In genomic region chr7:91126762-91127161, GRCh38 we compare ENCODE assay signal across 24 cellular contexts.
DNase-seq lines count a peak whose midpoint lies in the region; ATAC-seq and TF ChIP-seq lines count a peak whose summit lies in the region.
"Had no signal": no experiment of that assay in that cellular context is flagged by ENCODE, and none has a peak within 500 bp of the region (broad histone marks: within the 10 kb centered on the region; RNA-seq: fewer than 3 reads in every experiment).

No MANE protein-coding gene starts in this region.

- no peak overlapping the region for H3K23ac ChIP-seq in mesenchymal stem cell (ENCODE audit: low read length in 2 of 2)

- POLR2A ChIA-PET in activated B cell treated with CpG ODN at 0.5 μM for 24 hours (lab: Charles Lee), result no interaction called here

- no peak overlapping the region for H3K18ac ChIP-seq in mesenchymal stem cell (ENCODE audit: low read depth in 1 of 2, low read length in 2 of 2)

- H3K27me3 ChIP-seq in mesenchymal stem cell (ENCODE audit: control insufficient read depth in 1 of 2, insufficient read depth in 1 of 2, low read length in 2 of 2) (no peaks in the 10 kb centered on the region), smooth muscle cell (ENCODE audit: low read depth) (no peaks in the 10 kb centered on the region)
- H3K27me3 ChIP-seq: MG63, ovary, right lobe of liver, tibial artery had no signal

- CTCF ChIA-PET in activated B cell treated with CpG ODN at 0.5 μM for 24 hours (lab: Charles Lee), result interaction anchor here (0.6 kb wide), 1 partner anchor 328 kb away, joined by 3 read pairs; no protein-coding TSS in a partner anchor

- ATAC-seq in activated B cell treated with CpG ODN at 0.5 μM for 24 hours (ENCODE audit: low read depth) (no peak), GM21360 (IDR thresholded peaks at IDR 0.05; ENCODE audit: unreplicated experiment) (no peak), HG02678 (IDR thresholded peaks at IDR 0.05; ENCODE audit: unreplicated experiment) (no peak)
- ATAC-seq: activated CD8-positive, alpha-beta memory T cell treated with anti-CD3 and anti-CD28 coated beads, Interleukin-2, amount 10 ng/mL, durations not matched to agents 7 days and 5 days; activated T-cell treated with anti-CD3 and anti-CD28 coated beads, Interleukin-2, amount 50 U/mL, for 72 hours; left cardiac atrium; right lobe of liver; stimulated activated naive CD8-positive, alpha-beta T cell treated with anti-CD3 and anti-CD28 coated beads, Interleukin-15, amount 100 ng/mL, for 72 hours had no signal

- H4K8ac ChIP-seq in mesenchymal stem cell (ENCODE audit: low read length), result no peak overlapping the region

- no peak overlapping the region for H2AK5ac ChIP-seq in mesenchymal stem cell (ENCODE audit: low read length, severe bottlenecking)

- no peaks in the 10 kb centered on the region for H4K20me1 ChIP-seq in smooth muscle cell (ENCODE audit: low read depth)

- H3K4me2 ChIP-seq in mesenchymal stem cell (ENCODE audit: low read length, poor library complexity, severe bottlenecking), result peak overlapping the region; percentile 6
- peak overlapping the region; percentile 78 for H3K4me2 ChIP-seq in smooth muscle cell

- no peaks in the 10 kb centered on the region for H3K79me1 ChIP-seq in mesenchymal stem cell (replicated peaks; ENCODE audit: low read length, poor library complexity, severe bottlenecking)

- no peak overlapping the region for H3K9ac ChIP-seq in mesenchymal stem cell (ENCODE audit: low read length)
- H3K9ac ChIP-seq in smooth muscle cell (ENCODE audit: low read depth), result peak overlapping the region; percentile 9

- H3K9me3 ChIP-seq in mesenchymal stem cell (ENCODE audit: control insufficient read depth, low read length) (no peaks in the 10 kb centered on the region), smooth muscle cell (replicated peaks; ENCODE audit: low read depth) (no peaks in the 10 kb centered on the region)
- H3K9me3 ChIP-seq: MG63, ovary, right lobe of liver, tibial artery had no signal

- H3K27ac ChIP-seq in mesenchymal stem cell (ENCODE audit: low read length, poor library complexity, severe bottlenecking) (no peak overlapping the region), smooth muscle cell (ENCODE audit: low read depth) (no peak overlapping the region)
- H3K27ac ChIP-seq: ovary, right lobe of liver, tibial artery had no signal

- no peaks in the 10 kb centered on the region for H3K9me3 Mint-ChIP-seq in activated B cell treated with CpG ODN at 0.5 μM for 24 hours
- H3K9me3 Mint-ChIP-seq: activated CD4-positive, alpha-beta T cell treated with anti-CD3 and anti-CD28 coated beads, Interleukin-2, amount 10 ng/mL, durations not matched to agents 7 days and 5 days; activated T-cell treated with anti-CD3 and anti-CD28 coated beads, Interleukin-2, amount 50 U/mL, for 72 hours; dendritic cell treated with granulocyte-macrophage colony-stimulating factor and Interleukin-4, amounts not matched to agents 40 ng/mL and 50 ng/mL, for 4 days; stimulated activated naive CD8-positive, alpha-beta T cell treated with anti-CD3 and anti-CD28 coated beads, Interleukin-15, amount 100 ng/mL, for 72 hours had no signal

- WGBS in mesenchymal stem cell, result 63% methylated on average over 6 of the region's 8 CpGs
- WGBS in smooth muscle cell (ENCODE audit: low lambda C conversion rate), result 53% methylated on average over 8 of the region's 8 CpGs

- no peaks in the 10 kb centered on the region for H3K27me3 Mint-ChIP-seq in activated B cell treated with CpG ODN at 0.5 μM for 24 hours
- H3K27me3 Mint-ChIP-seq: activated CD4-positive, alpha-beta T cell treated with anti-CD3 and anti-CD28 coated beads, Interleukin-2, amount 10 ng/mL, durations not matched to agents 7 days and 5 days; activated CD8-positive, alpha-beta memory T cell treated with anti-CD3 and anti-CD28 coated beads, Interleukin-2, amount 10 ng/mL, durations not matched to agents 7 days and 5 days; dendritic cell treated with granulocyte-macrophage colony-stimulating factor and Interleukin-4, amounts not matched to agents 40 ng/mL and 50 ng/mL, for 4 days had no signal

- no peak overlapping the region for H2AFZ ChIP-seq in mesenchymal stem cell (ENCODE audit: low read depth, low read length)
- no peak overlapping the region for H2AFZ ChIP-seq in smooth muscle cell (ENCODE audit: low read depth)

- H3K36me3 ChIP-seq in mesenchymal stem cell (ENCODE audit: control insufficient read depth in 1 of 2, insufficient read depth in 2 of 2, low read depth in 1 of 2, low read length in 2 of 2) (peaks cover 0 to 11% of the 10 kb centered on the region in 2 experiments), smooth muscle cell (ENCODE audit: low read depth) (no peaks in the 10 kb centered on the region)
- H3K36me3 ChIP-seq: MG63, ovary, right lobe of liver had no signal

- peaks cover 8% of the 10 kb centered on the region for H3F3A ChIP-seq in smooth muscle cell (ENCODE audit: low read depth)

- H3K27ac Mint-ChIP-seq in activated B cell treated with CpG ODN at 0.5 μM for 24 hours, result peak overlapping the region; percentile 25
- H3K27ac Mint-ChIP-seq: activated CD4-positive, alpha-beta T cell treated with anti-CD3 and anti-CD28 coated beads, Interleukin-2, amount 10 ng/mL, durations not matched to agents 7 days and 5 days; activated CD8-positive, alpha-beta memory T cell treated with anti-CD3 and anti-CD28 coated beads, Interleukin-2, amount 10 ng/mL, durations not matched to agents 7 days and 5 days; activated T-cell treated with anti-CD3 and anti-CD28 coated beads, Interleukin-2, amount 50 U/mL, for 72 hours; dendritic cell treated with granulocyte-macrophage colony-stimulating factor and Interleukin-4, amounts not matched to agents 40 ng/mL and 50 ng/mL, for 4 days; stimulated activated naive CD8-positive, alpha-beta T cell treated with anti-CD3 and anti-CD28 coated beads, Interleukin-15, amount 100 ng/mL, for 72 hours had no signal

- peaks cover 3% of the 10 kb centered on the region for H3K4me1 Mint-ChIP-seq in activated B cell treated with CpG ODN at 0.5 μM for 24 hours
- H3K4me1 Mint-ChIP-seq: activated CD4-positive, alpha-beta T cell treated with anti-CD3 and anti-CD28 coated beads, Interleukin-2, amount 10 ng/mL, durations not matched to agents 7 days and 5 days; activated CD8-positive, alpha-beta memory T cell treated with anti-CD3 and anti-CD28 coated beads, Interleukin-2, amount 10 ng/mL, durations not matched to agents 7 days and 5 days; stimulated activated naive CD8-positive, alpha-beta T cell treated with anti-CD3 and anti-CD28 coated beads, Interleukin-15, amount 100 ng/mL, for 72 hours had no signal

- no peak overlapping the region for H2BK5ac ChIP-seq in mesenchymal stem cell (ENCODE audit: low read depth, low read length, poor library complexity, severe bottlenecking)

- peaks cover 71% of the 10 kb centered on the region for H3K36me3 Mint-ChIP-seq in activated B cell treated with CpG ODN at 0.5 μM for 24 hours (ENCODE audit: low read depth)
- H3K36me3 Mint-ChIP-seq: activated CD8-positive, alpha-beta memory T cell treated with anti-CD3 and anti-CD28 coated beads, Interleukin-2, amount 10 ng/mL, durations not matched to agents 7 days and 5 days had no signal

- H2BK12ac ChIP-seq in mesenchymal stem cell (ENCODE audit: low read length in 2 of 2), result no peak overlapping the region

- no peak overlapping the region for H4K91ac ChIP-seq in mesenchymal stem cell (ENCODE audit: low read length)

- H3K4me1 ChIP-seq in mesenchymal stem cell (ENCODE audit: control insufficient read depth, insufficient read depth, low read depth, low read length) (no peaks in the 10 kb centered on the region), smooth muscle cell (ENCODE audit: low read depth) (peaks cover 36% of the 10 kb centered on the region)
- H3K4me1 ChIP-seq: right lobe of liver had no signal

- DNase-seq in NCI-H146 treated with DMSO at 0.1 percent for 48 hours (lab: John Stamatoyannopoulos, UW; ENCODE audit: unreplicated experiment) (peak; percentile 25), activated B cell treated with CpG ODN at 0.5 μM for 24 hours (no peak), mesenchymal stem cell (no peak), smooth muscle cell (lab: John Stamatoyannopoulos, UW; ENCODE audit: unreplicated experiment) (no peak), amniotic stem cell (lab: John Stamatoyannopoulos, UW) (no peak)
- DNase-seq: activated CD4-positive, alpha-beta T cell treated with anti-CD3 and anti-CD28 coated beads, Interleukin-2, amount 10 ng/mL, durations not matched to agents 7 days and 5 days; activated CD8-positive, alpha-beta memory T cell treated with anti-CD3 and anti-CD28 coated beads, Interleukin-2, amount 10 ng/mL, durations not matched to agents 7 days and 5 days; activated naive CD4-positive, alpha-beta T cell treated with Interleukin-2 at 50 U/mL for 16 hours; activated T-cell treated with anti-CD3 and anti-CD28 coated beads, Interleukin-2, amount 50 U/mL, for 72 hours; amygdala; DMS 273 treated with DMSO at 0.1 percent for 48 hours; left cardiac atrium; MG63; NCI-H1417; NCI-H2107; NCI-H526 treated with DMSO at 0.1 percent for 48 hours; ovary; right lobe of liver; RPMI8226; stimulated activated naive CD8-positive, alpha-beta T cell treated with anti-CD3 and anti-CD28 coated beads, Interleukin-15, amount 100 ng/mL, for 72 hours; tibial artery had no signal

- H2BK120ac ChIP-seq in mesenchymal stem cell (ENCODE audit: low read depth, low read length), result no peak overlapping the region

- H2BK15ac ChIP-seq in mesenchymal stem cell (ENCODE audit: low read depth, poor library complexity, severe bottlenecking), result no peak overlapping the region

- no peaks in the 10 kb centered on the region for H3K79me2 ChIP-seq in smooth muscle cell (ENCODE audit: low read depth)

- intact Hi-C loops in activated B cell treated with CpG ODN at 0.5 μM for 24 hours (cut with micrococcal nuclease), result no loop called here

- no peak overlapping the region for H3K14ac ChIP-seq in mesenchymal stem cell (ENCODE audit: low read length in 2 of 2)

- H3K4me3 Mint-ChIP-seq in activated B cell treated with CpG ODN at 0.5 μM for 24 hours, result no peak overlapping the region
- H3K4me3 Mint-ChIP-seq: activated CD4-positive, alpha-beta T cell treated with anti-CD3 and anti-CD28 coated beads, Interleukin-2, amount 10 ng/mL, durations not matched to agents 7 days and 5 days; activated CD8-positive, alpha-beta memory T cell treated with anti-CD3 and anti-CD28 coated beads, Interleukin-2, amount 10 ng/mL, durations not matched to agents 7 days and 5 days; activated T-cell treated with anti-CD3 and anti-CD28 coated beads, Interleukin-2, amount 50 U/mL, for 72 hours; dendritic cell treated with granulocyte-macrophage colony-stimulating factor and Interleukin-4, amounts not matched to agents 40 ng/mL and 50 ng/mL, for 4 days; stimulated activated naive CD8-positive, alpha-beta T cell treated with anti-CD3 and anti-CD28 coated beads, Interleukin-15, amount 100 ng/mL, for 72 hours had no signal

- H3K4ac ChIP-seq in mesenchymal stem cell (ENCODE audit: low read depth in 1 of 2, low read length in 2 of 2), result no peak overlapping the region

- TF ChIP-seq CTCF in activated B cell treated with CpG ODN at 0.5 μM for 24 hours (IDR thresholded peaks at IDR 0.05) (no peak), smooth muscle cell (IDR thresholded peaks at IDR 0.05; ENCODE audit: borderline replicate concordance, insufficient read depth, poor library complexity, severe bottlenecking) (no peak)

- H3K4me3 ChIP-seq in mesenchymal stem cell (ENCODE audit: insufficient read depth in 1 of 2, low read depth in 1 of 2, low read length in 2 of 2), result no peak overlapping the region
- H3K4me3 ChIP-seq in smooth muscle cell, result no peak overlapping the region
- H3K4me3 ChIP-seq: MG63, ovary, right lobe of liver, tibial artery had no signal
